ENCODE assay signal across 10 cellular contexts in genomic region chr2:25419678-25420242, GRCh38.
DNase-seq lines count a peak whose midpoint lies in the region; ATAC-seq and TF ChIP-seq lines count a peak whose summit lies in the region.
"Had no signal": no experiment of that assay in that cellular context is flagged by ENCODE, and none has a peak within 500 bp of the region (broad histone marks: within the 10 kb centered on the region; RNA-seq: fewer than 3 reads in every experiment).

No MANE protein-coding gene starts in this region.

- no peak overlapping the region for H3K4me3 ChIP-seq in GM23338
- H3K4me3 ChIP-seq: lower lobe of right lung had no signal

- H3K4me1 Mint-ChIP-seq in GM23338: peaks cover 16% of the 10 kb centered on the region
- H3K4me1 Mint-ChIP-seq in stimulated activated naive B cell treated with anti-CD40 and anti-IgM and Interleukin-4, amounts not matched to agents 10 μg/mL and 1 μg/mL and 100 μg/mL, for 72 hours: peaks cover 48 to 83% of the 10 kb centered on the region in 2 donors

- H3K4me1 ChIP-seq in GM23338 (ENCODE audit: insufficient read depth): no peaks in the 10 kb centered on the region
- H3K4me1 ChIP-seq: lower lobe of right lung had no signal

- no peak overlapping the region for H3K4me2 ChIP-seq in GM23338

- H4K20me1 ChIP-seq in GM23338 (replicated peaks; ENCODE audit: insufficient read depth): no peaks in the 10 kb centered on the region

- ATAC-seq in GM18909 (IDR thresholded peaks at IDR 0.05; ENCODE audit: poor library complexity, unreplicated experiment): peak; percentile 75
- ATAC-seq in GM23338: peak; percentile 62
- peak; percentile 60 for ATAC-seq in HG03565 (IDR thresholded peaks at IDR 0.05; ENCODE audit: unreplicated experiment)
- ATAC-seq in stimulated activated naive B cell treated with anti-CD40 and anti-IgM and Interleukin-4, amounts not matched to agents 10 μg/mL and 1 μg/mL and 100 μg/mL, for 72 hours (replicated peaks): peak; percentile 84 to 91
- ATAC-seq: HCT116, lower lobe of right lung had no signal

- DNase-seq in GM23338 (ENCODE audit: low spot score): peak; percentile 33
- peak; percentile 87 for DNase-seq in stimulated activated naive B cell treated with anti-CD40 and anti-IgM and Interleukin-4, amounts not matched to agents 10 μg/mL and 1 μg/mL and 100 μg/mL, for 72 hours
- no peak for DNase-seq in activated naive CD4-positive, alpha-beta T cell (lab: John Stamatoyannopoulos, UW)
- no peak for DNase-seq in stimulated activated CD4-positive, alpha-beta T cell treated with anti-CD3 and anti-CD28 coated beads, Interleukin-12 subunit alpha, Interleukin-12 subunit beta, amount 100 ng/mL, for 4 hours
- DNase-seq in NCI-H1417 (lab: John Stamatoyannopoulos, UW): no peak
- DNase-seq: lower lobe of right lung, NCI-H82 had no signal

- no peak overlapping the region for H2AFZ ChIP-seq in GM23338

- H3K4me3 Mint-ChIP-seq in GM23338: no peak overlapping the region
- peak overlapping the region; percentile 68 to 91 for H3K4me3 Mint-ChIP-seq in stimulated activated naive B cell treated with anti-CD40 and anti-IgM and Interleukin-4, amounts not matched to agents 10 μg/mL and 1 μg/mL and 100 μg/mL, for 72 hours

- no peak for TF ChIP-seq CTCF in GM23338 (conservative IDR thresholded peaks at IDR 0.05; ENCODE audit: low read depth in 2 of 2)

- no peaks in the 10 kb centered on the region for H3K27me3 ChIP-seq in GM23338 (ENCODE audit: insufficient read depth)

- H3K27me3 Mint-ChIP-seq in GM23338 (ENCODE audit: insufficient read depth, low read depth, poor library complexity): peaks cover 3% of the 10 kb centered on the region
- H3K27me3 Mint-ChIP-seq in stimulated activated naive B cell treated with anti-CD40 and anti-IgM and Interleukin-4, amounts not matched to agents 10 μg/mL and 1 μg/mL and 100 μg/mL, for 72 hours: no peaks in the 10 kb centered on the region

- no peaks in the 10 kb centered on the region for H3K79me2 ChIP-seq in GM23338 (replicated peaks; ENCODE audit: insufficient read depth)

- H3K27ac Mint-ChIP-seq in GM23338: no peak overlapping the region
- peak overlapping the region; percentile 96 for H3K27ac Mint-ChIP-seq in stimulated activated naive B cell treated with anti-CD40 and anti-IgM and Interleukin-4, amounts not matched to agents 10 μg/mL and 1 μg/mL and 100 μg/mL, for 72 hours

- no peak overlapping the region for H3K27ac ChIP-seq in GM23338 (ENCODE audit: low read depth)
- H3K27ac ChIP-seq: lower lobe of right lung had no signal

- H3K9me2 ChIP-seq in GM23338 (ENCODE audit: insufficient read depth): no peaks in the 10 kb centered on the region

- H3K9me3 Mint-ChIP-seq in GM23338: no peaks in the 10 kb centered on the region
- H3K9me3 Mint-ChIP-seq in stimulated activated naive B cell treated with anti-CD40 and anti-IgM and Interleukin-4, amounts not matched to agents 10 μg/mL and 1 μg/mL and 100 μg/mL, for 72 hours: peaks cover 5 to 8% of the 10 kb centered on the region in 2 donors

- H3F3A ChIP-seq in GM23338 (replicated peaks; ENCODE audit: low read depth): no peaks in the 10 kb centered on the region

- no peaks in the 10 kb centered on the region; the same call in 1 of the 2 replicates for H3K36me3 ChIP-seq in GM23338 (ENCODE audit: insufficient read depth)

- H3K36me3 Mint-ChIP-seq in GM23338 (ENCODE audit: low read depth): peaks cover 10% of the 10 kb centered on the region
- peaks cover 7 to 19% of the 10 kb centered on the region in 2 donors for H3K36me3 Mint-ChIP-seq in stimulated activated naive B cell treated with anti-CD40 and anti-IgM and Interleukin-4, amounts not matched to agents 10 μg/mL and 1 μg/mL and 100 μg/mL, for 72 hours

TF ChIP-seq in GM23338, 12 proteins besides CTCF, POLR2A, EP300 and RAD21 (continues in another document):
- no peak for TF ChIP-seq JUNB (IDR thresholded peaks at IDR 0.05; ENCODE audit: unreplicated experiment)
- TF ChIP-seq REST (IDR thresholded peaks at IDR 0.05; ENCODE audit: unreplicated experiment): no peak
- no peak for TF ChIP-seq ZNF114 (CRISPR knock-in tag; IDR thresholded peaks at IDR 0.05)
- TF ChIP-seq, protein P1, sequence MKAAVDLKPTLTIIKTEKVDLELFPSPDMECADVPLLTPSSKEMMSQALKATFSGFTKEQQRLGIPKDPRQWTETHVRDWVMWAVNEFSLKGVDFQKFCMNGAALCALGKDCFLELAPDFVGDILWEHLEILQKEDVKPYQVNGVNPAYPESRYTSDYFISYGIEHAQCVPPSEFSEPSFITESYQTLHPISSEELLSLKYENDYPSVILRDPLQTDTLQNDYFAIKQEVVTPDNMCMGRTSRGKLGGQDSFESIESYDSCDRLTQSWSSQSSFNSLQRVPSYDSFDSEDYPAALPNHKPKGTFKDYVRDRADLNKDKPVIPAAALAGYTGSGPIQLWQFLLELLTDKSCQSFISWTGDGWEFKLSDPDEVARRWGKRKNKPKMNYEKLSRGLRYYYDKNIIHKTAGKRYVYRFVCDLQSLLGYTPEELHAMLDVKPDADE (IDR thresholded peaks at IDR 0.05): no peak
- no peak for TF ChIP-seq STAT1 (IDR thresholded peaks at IDR 0.05; ENCODE audit: unreplicated experiment)
- no peak for TF ChIP-seq NANOG (IDR thresholded peaks at IDR 0.05; ENCODE audit: borderline replicate concordance)
- TF ChIP-seq CREB1 (CRISPR knock-in tag; IDR thresholded peaks at IDR 0.05; ENCODE audit: low read depth): no peak
- TF ChIP-seq ZNF331 (CRISPR knock-in tag; IDR thresholded peaks at IDR 0.05; ENCODE audit: low read depth): no peak
- no peak for TF ChIP-seq EZH2 (IDR thresholded peaks at IDR 0.05; ENCODE audit: low read depth, unreplicated experiment)
- TF ChIP-seq EZH2phosphoT487 (IDR thresholded peaks at IDR 0.05; ENCODE audit: unreplicated experiment): no peak

Comparison
In these comparisons a context has a peak if more than half of its experiments do, and no peak if none do; other contexts are left out.
1. DNase-seq: peak in GM23338 (single experiment) and stimulated activated naive B cell treated with anti-CD40 and anti-IgM and Interleukin-4, amounts not matched to agents 10 μg/mL and 1 μg/mL and 100 μg/mL, for 72 hours (single experiment); none in activated naive CD4-positive, alpha-beta T cell (0 of 4), stimulated activated CD4-positive, alpha-beta T cell treated with anti-CD3 and anti-CD28 coated beads, Interleukin-12 subunit alpha, Interleukin-12 subunit beta, amount 100 ng/mL, for 4 hours (single experiment) and NCI-H1417 (0 of 3).
2. Peak in every context shown above with its lines, with median percentiles within 50 percentile points of each other: ATAC-seq.